In the genomic region with DNA sequence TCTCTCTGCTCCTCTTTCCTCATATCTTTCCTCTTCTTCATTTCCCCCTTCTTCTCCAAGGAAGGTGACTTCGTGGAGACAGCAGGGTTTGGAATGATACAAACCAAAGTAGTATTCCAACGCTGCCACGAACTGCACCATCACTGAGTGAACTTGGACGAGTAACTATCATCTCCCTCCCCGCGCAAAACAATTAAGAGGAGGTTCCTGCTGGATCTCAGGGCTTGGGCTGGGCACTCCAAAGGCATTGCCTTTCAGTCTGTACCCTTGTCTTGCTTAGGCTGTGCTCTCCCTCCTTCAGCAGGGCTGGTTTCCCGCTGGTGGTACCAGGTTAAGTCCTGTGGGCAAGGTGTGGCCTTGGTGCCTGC, we compare ENCODE assay signal across 1 cellular context.
TF ChIP-seq lines count a peak whose summit lies in the region.

No MANE protein-coding gene starts in this region.

TF ChIP-seq in H1, 55 proteins besides CTCF, POLR2A, EP300 and RAD21:
- TF ChIP-seq RNF2 (IDR thresholded peaks at IDR 0.05; ENCODE audit: borderline replicate concordance, low read depth, low read length, missing control alignments, poor library complexity, severe bottlenecking) = no peak
- no peak for TF ChIP-seq FOSL1 (IDR thresholded peaks at IDR 0.05; ENCODE audit: insufficient read depth, low read depth, low read length)
- no peak for TF ChIP-seq RXRA (IDR thresholded peaks at IDR 0.05; ENCODE audit: insufficient read depth, low read depth, low read length)
- no peak for TF ChIP-seq E2F6 (IDR thresholded peaks at IDR 0.05)
- no peak for TF ChIP-seq RFX5 (IDR thresholded peaks at IDR 0.05; ENCODE audit: borderline replicate concordance, low read depth, low read length)
- TF ChIP-seq TBP (IDR thresholded peaks at IDR 0.05; ENCODE audit: low read depth, low read length) = no peak
- TF ChIP-seq SIX5 (IDR thresholded peaks at IDR 0.05; ENCODE audit: low read depth, low read length) = no peak
- no peak for TF ChIP-seq SP2 (IDR thresholded peaks at IDR 0.05; ENCODE audit: low read length)
- TF ChIP-seq, protein P1, sequence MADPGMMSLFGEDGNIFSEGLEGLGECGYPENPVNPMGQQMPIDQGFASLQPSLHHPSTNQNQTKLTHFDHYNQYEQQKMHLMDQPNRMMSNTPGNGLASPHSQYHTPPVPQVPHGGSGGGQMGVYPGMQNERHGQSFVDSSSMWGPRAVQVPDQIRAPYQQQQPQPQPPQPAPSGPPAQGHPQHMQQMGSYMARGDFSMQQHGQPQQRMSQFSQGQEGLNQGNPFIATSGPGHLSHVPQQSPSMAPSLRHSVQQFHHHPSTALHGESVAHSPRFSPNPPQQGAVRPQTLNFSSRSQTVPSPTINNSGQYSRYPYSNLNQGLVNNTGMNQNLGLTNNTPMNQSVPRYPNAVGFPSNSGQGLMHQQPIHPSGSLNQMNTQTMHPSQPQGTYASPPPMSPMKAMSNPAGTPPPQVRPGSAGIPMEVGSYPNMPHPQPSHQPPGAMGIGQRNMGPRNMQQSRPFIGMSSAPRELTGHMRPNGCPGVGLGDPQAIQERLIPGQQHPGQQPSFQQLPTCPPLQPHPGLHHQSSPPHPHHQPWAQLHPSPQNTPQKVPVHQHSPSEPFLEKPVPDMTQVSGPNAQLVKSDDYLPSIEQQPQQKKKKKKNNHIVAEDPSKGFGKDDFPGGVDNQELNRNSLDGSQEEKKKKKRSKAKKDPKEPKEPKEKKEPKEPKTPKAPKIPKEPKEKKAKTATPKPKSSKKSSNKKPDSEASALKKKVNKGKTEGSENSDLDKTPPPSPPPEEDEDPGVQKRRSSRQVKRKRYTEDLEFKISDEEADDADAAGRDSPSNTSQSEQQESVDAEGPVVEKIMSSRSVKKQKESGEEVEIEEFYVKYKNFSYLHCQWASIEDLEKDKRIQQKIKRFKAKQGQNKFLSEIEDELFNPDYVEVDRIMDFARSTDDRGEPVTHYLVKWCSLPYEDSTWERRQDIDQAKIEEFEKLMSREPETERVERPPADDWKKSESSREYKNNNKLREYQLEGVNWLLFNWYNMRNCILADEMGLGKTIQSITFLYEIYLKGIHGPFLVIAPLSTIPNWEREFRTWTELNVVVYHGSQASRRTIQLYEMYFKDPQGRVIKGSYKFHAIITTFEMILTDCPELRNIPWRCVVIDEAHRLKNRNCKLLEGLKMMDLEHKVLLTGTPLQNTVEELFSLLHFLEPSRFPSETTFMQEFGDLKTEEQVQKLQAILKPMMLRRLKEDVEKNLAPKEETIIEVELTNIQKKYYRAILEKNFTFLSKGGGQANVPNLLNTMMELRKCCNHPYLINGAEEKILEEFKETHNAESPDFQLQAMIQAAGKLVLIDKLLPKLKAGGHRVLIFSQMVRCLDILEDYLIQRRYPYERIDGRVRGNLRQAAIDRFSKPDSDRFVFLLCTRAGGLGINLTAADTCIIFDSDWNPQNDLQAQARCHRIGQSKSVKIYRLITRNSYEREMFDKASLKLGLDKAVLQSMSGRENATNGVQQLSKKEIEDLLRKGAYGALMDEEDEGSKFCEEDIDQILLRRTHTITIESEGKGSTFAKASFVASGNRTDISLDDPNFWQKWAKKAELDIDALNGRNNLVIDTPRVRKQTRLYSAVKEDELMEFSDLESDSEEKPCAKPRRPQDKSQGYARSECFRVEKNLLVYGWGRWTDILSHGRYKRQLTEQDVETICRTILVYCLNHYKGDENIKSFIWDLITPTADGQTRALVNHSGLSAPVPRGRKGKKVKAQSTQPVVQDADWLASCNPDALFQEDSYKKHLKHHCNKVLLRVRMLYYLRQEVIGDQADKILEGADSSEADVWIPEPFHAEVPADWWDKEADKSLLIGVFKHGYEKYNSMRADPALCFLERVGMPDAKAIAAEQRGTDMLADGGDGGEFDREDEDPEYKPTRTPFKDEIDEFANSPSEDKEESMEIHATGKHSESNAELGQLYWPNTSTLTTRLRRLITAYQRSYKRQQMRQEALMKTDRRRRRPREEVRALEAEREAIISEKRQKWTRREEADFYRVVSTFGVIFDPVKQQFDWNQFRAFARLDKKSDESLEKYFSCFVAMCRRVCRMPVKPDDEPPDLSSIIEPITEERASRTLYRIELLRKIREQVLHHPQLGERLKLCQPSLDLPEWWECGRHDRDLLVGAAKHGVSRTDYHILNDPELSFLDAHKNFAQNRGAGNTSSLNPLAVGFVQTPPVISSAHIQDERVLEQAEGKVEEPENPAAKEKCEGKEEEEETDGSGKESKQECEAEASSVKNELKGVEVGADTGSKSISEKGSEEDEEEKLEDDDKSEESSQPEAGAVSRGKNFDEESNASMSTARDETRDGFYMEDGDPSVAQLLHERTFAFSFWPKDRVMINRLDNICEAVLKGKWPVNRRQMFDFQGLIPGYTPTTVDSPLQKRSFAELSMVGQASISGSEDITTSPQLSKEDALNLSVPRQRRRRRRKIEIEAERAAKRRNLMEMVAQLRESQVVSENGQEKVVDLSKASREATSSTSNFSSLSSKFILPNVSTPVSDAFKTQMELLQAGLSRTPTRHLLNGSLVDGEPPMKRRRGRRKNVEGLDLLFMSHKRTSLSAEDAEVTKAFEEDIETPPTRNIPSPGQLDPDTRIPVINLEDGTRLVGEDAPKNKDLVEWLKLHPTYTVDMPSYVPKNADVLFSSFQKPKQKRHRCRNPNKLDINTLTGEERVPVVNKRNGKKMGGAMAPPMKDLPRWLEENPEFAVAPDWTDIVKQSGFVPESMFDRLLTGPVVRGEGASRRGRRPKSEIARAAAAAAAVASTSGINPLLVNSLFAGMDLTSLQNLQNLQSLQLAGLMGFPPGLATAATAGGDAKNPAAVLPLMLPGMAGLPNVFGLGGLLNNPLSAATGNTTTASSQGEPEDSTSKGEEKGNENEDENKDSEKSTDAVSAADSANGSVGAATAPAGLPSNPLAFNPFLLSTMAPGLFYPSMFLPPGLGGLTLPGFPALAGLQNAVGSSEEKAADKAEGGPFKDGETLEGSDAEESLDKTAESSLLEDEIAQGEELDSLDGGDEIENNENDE (IDR thresholded peaks at IDR 0.05; ENCODE audit: insufficient replicate concordance, low read length) = no peak
- no peak for TF ChIP-seq HDAC2 (IDR thresholded peaks at IDR 0.05; ENCODE audit: borderline replicate concordance in 1 of 2, low read depth in 2 of 2, low read length in 2 of 2)
- TF ChIP-seq TCF12 (IDR thresholded peaks at IDR 0.05; ENCODE audit: low read depth, low read length) = no peak
- no peak for TF ChIP-seq SUZ12 (IDR thresholded peaks at IDR 0.05; ENCODE audit: low read length)
- TF ChIP-seq TAF1 (IDR thresholded peaks at IDR 0.05; ENCODE audit: low read depth, low read length) = no peak
- TF ChIP-seq, protein P2, sequence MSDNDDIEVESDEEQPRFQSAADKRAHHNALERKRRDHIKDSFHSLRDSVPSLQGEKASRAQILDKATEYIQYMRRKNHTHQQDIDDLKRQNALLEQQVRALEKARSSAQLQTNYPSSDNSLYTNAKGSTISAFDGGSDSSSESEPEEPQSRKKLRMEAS (IDR thresholded peaks at IDR 0.05) = no peak
- TF ChIP-seq JUN (IDR thresholded peaks at IDR 0.05; ENCODE audit: low read depth, low read length) = no peak
